Comparison of ENCODE assay signal across 1 cellular context in genomic region chr1:3858231-3858981, GRCh38.
TF ChIP-seq lines count a peak whose summit lies in the region.

No MANE protein-coding gene starts in this region.

TF ChIP-seq in GM12878, 131 proteins besides CTCF, POLR2A, EP300 and RAD21:
- peak; percentile 81; the same call in 1 of the 2 replicates for TF ChIP-seq ZBTB33 (IDR thresholded peaks at IDR 0.05)
- TF ChIP-seq ZZZ3 (IDR thresholded peaks at IDR 0.05; ENCODE audit: control insufficient read depth, insufficient read length, low read depth), result no peak
- no peak for TF ChIP-seq BCL3 (IDR thresholded peaks at IDR 0.05; ENCODE audit: borderline replicate concordance, insufficient read depth, low read depth, low read length, poor library complexity, severe bottlenecking)
- no peak for TF ChIP-seq NBN (IDR thresholded peaks at IDR 0.05)
- TF ChIP-seq IRF5 (IDR thresholded peaks at IDR 0.05; ENCODE audit: borderline replicate concordance), result no peak
- TF ChIP-seq ATF7 (IDR thresholded peaks at IDR 0.05; ENCODE audit: low read depth), result no peak
- peak in 1 of 2 experiments; percentile 21; a peak in 1 of 4 replicates for TF ChIP-seq BHLHE40 (IDR thresholded peaks at IDR 0.05; ENCODE audit: borderline replicate concordance in 1 of 2, low read depth in 2 of 2, low read length in 1 of 2)
- TF ChIP-seq CBX3 (IDR thresholded peaks at IDR 0.05; ENCODE audit: borderline replicate concordance, low read depth), result no peak
